Comparison of ENCODE assay signal across 8 cellular contexts in the genomic region with DNA sequence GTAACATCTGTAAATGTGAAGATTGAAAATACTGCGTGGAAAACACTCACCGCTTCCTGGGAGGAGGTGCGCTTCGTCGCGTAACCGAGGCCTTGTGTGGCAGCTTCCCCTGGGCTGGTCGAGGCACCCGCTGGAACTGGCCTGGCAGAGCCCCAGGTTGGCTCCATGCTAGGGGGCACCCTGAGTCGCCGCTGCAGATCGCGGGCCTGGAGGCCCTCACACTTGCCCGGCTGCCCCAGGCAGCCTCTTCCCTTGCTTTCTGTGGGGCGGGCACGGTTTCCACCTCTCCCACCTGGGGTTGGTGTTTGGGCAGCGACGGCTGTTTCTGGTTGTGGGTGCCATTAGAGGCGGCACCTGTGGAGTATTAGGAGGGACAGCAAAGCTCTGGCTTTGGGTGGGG. TPM values are rescaled to one million over a fixed set of nuclear protein-coding genes. Genes with fewer than 3 reads are reported as not detected.
DNase-seq lines count a peak whose midpoint lies in the region; ATAC-seq lines count a peak whose summit lies in the region.

No MANE protein-coding gene starts in this region.

- no peak overlapping the region for H3K27ac Mint-ChIP-seq in activated CD8-positive, alpha-beta memory T cell treated with anti-CD3 and anti-CD28 coated beads, Interleukin-2, amount 10 ng/mL, durations not matched to agents 7 days and 5 days
- H3K27ac Mint-ChIP-seq in central memory CD8-positive, alpha-beta T cell (ENCODE audit: low read depth): no peak overlapping the region

- peaks cover 34% of the 10 kb centered on the region for H3K9me3 Mint-ChIP-seq in activated CD8-positive, alpha-beta memory T cell treated with anti-CD3 and anti-CD28 coated beads, Interleukin-2, amount 10 ng/mL, durations not matched to agents 7 days and 5 days (ENCODE audit: low read depth)
- H3K9me3 Mint-ChIP-seq in central memory CD8-positive, alpha-beta T cell: peaks cover 5% of the 10 kb centered on the region

- H3K36me3 ChIP-seq in mesodermal cell (ENCODE audit: control insufficient read depth, insufficient read depth, low read length) (peaks cover 5% of the 10 kb centered on the region), thymus (ENCODE audit: control insufficient read depth, insufficient read depth) (peaks cover 13% of the 10 kb centered on the region)

- H3K4me3 ChIP-seq in mesodermal cell (ENCODE audit: extremely low read depth, insufficient read depth, low read length, poor library complexity, severe bottlenecking) (peak overlapping the region; percentile 48), thymus (ENCODE audit: low read length) (peak overlapping the region; percentile 82)

- CTCF ChIA-PET in activated CD8-positive, alpha-beta memory T cell treated with anti-CD3 and anti-CD28 coated beads, Interleukin-2, amount 10 ng/mL, durations not matched to agents 7 days and 5 days (lab: Charles Lee): interaction anchor here (0.6 to 1.3 kb wide), 3 partner anchors 10 to 330 kb away, joined by 3 to 6 read pairs (median 4); a partner anchor contains a TSS

- H3K36me3 Mint-ChIP-seq in activated CD8-positive, alpha-beta memory T cell treated with anti-CD3 and anti-CD28 coated beads, Interleukin-2, amount 10 ng/mL, durations not matched to agents 7 days and 5 days: peaks cover 54% of the 10 kb centered on the region
- H3K36me3 Mint-ChIP-seq in central memory CD8-positive, alpha-beta T cell (ENCODE audit: insufficient read depth): peaks cover 6% of the 10 kb centered on the region

- H3K9me3 ChIP-seq in mesodermal cell (ENCODE audit: control insufficient read depth, low read length) (peaks cover 44% of the 10 kb centered on the region), thymus (ENCODE audit: control insufficient read depth) (peaks cover 2% of the 10 kb centered on the region)

- no peaks in the 10 kb centered on the region for H3K27me3 ChIP-seq in thymus (ENCODE audit: control insufficient read depth, insufficient read depth)

- peak overlapping the region; percentile 81 for H3K4me3 Mint-ChIP-seq in activated CD8-positive, alpha-beta memory T cell treated with anti-CD3 and anti-CD28 coated beads, Interleukin-2, amount 10 ng/mL, durations not matched to agents 7 days and 5 days
- H3K4me3 Mint-ChIP-seq in central memory CD8-positive, alpha-beta T cell: peak overlapping the region; percentile 90

- no peak for ATAC-seq in activated CD8-positive, alpha-beta memory T cell treated with anti-CD3 and anti-CD28 coated beads, Interleukin-2, amount 10 ng/mL, durations not matched to agents 7 days and 5 days
- no peak for ATAC-seq in central memory CD8-positive, alpha-beta T cell (replicated peaks; ENCODE audit: extremely low read depth, poor library complexity, severe bottlenecking)
- ATAC-seq in GM18520 (IDR thresholded peaks at IDR 0.05; ENCODE audit: unreplicated experiment) (no peak), HG02981 (IDR thresholded peaks at IDR 0.05; ENCODE audit: unreplicated experiment) (no peak)

- DNase-seq in activated CD8-positive, alpha-beta memory T cell treated with anti-CD3 and anti-CD28 coated beads, Interleukin-2, amount 10 ng/mL, durations not matched to agents 7 days and 5 days: no peak
- DNase-seq in activated CD8-positive, alpha-beta memory T cell treated with anti-CD3 and anti-CD28 coated beads, Interleukin-2, amount 50 U/mL, for 48 hours: no peak
- DNase-seq in central memory CD8-positive, alpha-beta T cell (ENCODE audit: low spot score in 2 of 2): no peak
- DNase-seq in anterior cingulate cortex (lab: John Stamatoyannopoulos, UW): no peak

- H3K4me1 Mint-ChIP-seq in activated CD8-positive, alpha-beta memory T cell treated with anti-CD3 and anti-CD28 coated beads, Interleukin-2, amount 10 ng/mL, durations not matched to agents 7 days and 5 days: peaks cover 16% of the 10 kb centered on the region
- H3K4me1 Mint-ChIP-seq in central memory CD8-positive, alpha-beta T cell: peaks cover 29% of the 10 kb centered on the region

- WGBS in mesodermal cell (ENCODE audit: insufficient coverage in 2 of 2), 2 experiments: 96 to 97% methylated on average over 18 to 19 of the region's 19 CpGs
- WGBS in thymus: 91% methylated on average over 19 of the region's 19 CpGs

- no peak overlapping the region for H3K27ac ChIP-seq in mesodermal cell (ENCODE audit: low read depth, low read length, severe bottlenecking)
- H3K27ac ChIP-seq in thymus (ENCODE audit: low read depth): no peak overlapping the region

- H3K27me3 Mint-ChIP-seq in activated CD8-positive, alpha-beta memory T cell treated with anti-CD3 and anti-CD28 coated beads, Interleukin-2, amount 10 ng/mL, durations not matched to agents 7 days and 5 days: no peaks in the 10 kb centered on the region
- H3K27me3 Mint-ChIP-seq in central memory CD8-positive, alpha-beta T cell: no peaks in the 10 kb centered on the region

- H3K4me1 ChIP-seq in mesodermal cell (ENCODE audit: control insufficient read depth, insufficient read depth, low read length, poor library complexity, severe bottlenecking) (no peaks in the 10 kb centered on the region), thymus (ENCODE audit: control insufficient read depth, insufficient read depth, low read length) (peaks cover 10% of the 10 kb centered on the region)

RNA-seq across cellular contexts. Expression of a gene that starts 0.9 kb away (rescaled TPM):
- total RNA-seq in activated CD8-positive, alpha-beta memory T cell treated with anti-CD3 and anti-CD28 coated beads, Interleukin-2, amount 10 ng/mL, durations not matched to agents 7 days and 5 days: 1 to 10 TPM; 5.0 to 6.0 TPM
- 2.5 TPM for polyA plus RNA-seq in mesodermal cell (2013, experiment 1 of 2)
- polyA plus RNA-seq in mesodermal cell (2013, experiment 2 of 2): 2.9 TPM
- 2.3 TPM for polyA plus RNA-seq in thymus

RNA-seq across cellular contexts. Expression of a gene that starts 37.4 kb away (rescaled TPM):
- total RNA-seq in activated CD8-positive, alpha-beta memory T cell treated with anti-CD3 and anti-CD28 coated beads, Interleukin-2, amount 10 ng/mL, durations not matched to agents 7 days and 5 days: 1 to 10 TPM; 3.5 to 3.8 TPM
- polyA plus RNA-seq in mesodermal cell (2013, experiment 1 of 2): 1.1 TPM
- 1.9 TPM for polyA plus RNA-seq in mesodermal cell (2013, experiment 2 of 2)
- polyA plus RNA-seq in thymus: 5.9 TPM
